8 cellular contexts compared by ENCODE assay signal in genomic region chr1:116569776-116570357, GRCh38. TPM values are rescaled to one million over a fixed set of nuclear protein-coding genes. Genes with fewer than 3 reads are reported as not detected.
DNase-seq lines count a peak whose midpoint lies in the region; ATAC-seq and TF ChIP-seq lines count a peak whose summit lies in the region.

No MANE protein-coding gene starts in this region.

- peak in 1 of 2 donors; percentile 12 for ATAC-seq in natural killer cell treated with Interleukin-12 subunit alpha and Interleukin-12 subunit beta and Interleukin-15 and Interleukin-18, amount 100 ng/mL, for 72 hours
- ATAC-seq in HG03280 (IDR thresholded peaks at IDR 0.05; ENCODE audit: unreplicated experiment), result no peak

- H3K27ac Mint-ChIP-seq in natural killer cell treated with Interleukin-12 subunit alpha and Interleukin-12 subunit beta and Interleukin-15 and Interleukin-18, amount 100 ng/mL, for 72 hours, result peak overlapping the region; percentile 86 to 95

- no peaks in the 10 kb centered on the region for H3K27me3 Mint-ChIP-seq in natural killer cell treated with Interleukin-12 subunit alpha and Interleukin-12 subunit beta and Interleukin-15 and Interleukin-18, amount 100 ng/mL, for 72 hours

- no peak overlapping the region for H3K27ac ChIP-seq in HUES48 (ENCODE audit: low read depth, low read length)
- H3K27ac ChIP-seq in epithelial cell of prostate, result peak overlapping the region; percentile 84

- TF ChIP-seq CTCF in GM12864 (IDR thresholded peaks at IDR 0.05; ENCODE audit: low read depth, low read length, missing control alignments) (no peak), GM20000 (IDR thresholded peaks at IDR 0.05; ENCODE audit: extremely low read depth, missing control alignments) (no peak)

- no peaks in the 10 kb centered on the region for H3K36me3 ChIP-seq in HUES48 (ENCODE audit: control insufficient read depth, insufficient read depth, low read length)

- H3K9me3 ChIP-seq in HUES48 (ENCODE audit: control insufficient read depth, insufficient read depth, low read length), result no peaks in the 10 kb centered on the region

- peaks cover 56 to 65% of the 10 kb centered on the region in 2 donors for H3K4me1 Mint-ChIP-seq in natural killer cell treated with Interleukin-12 subunit alpha and Interleukin-12 subunit beta and Interleukin-15 and Interleukin-18, amount 100 ng/mL, for 72 hours (ENCODE audit: low read depth in 2 of 2)

- H3K9ac ChIP-seq in HUES48 (ENCODE audit: low read depth, low read length), result 0 out of 2 replicates have a peak overlapping the region, but pooled peaks have one; percentile 8

- H3K27me3 ChIP-seq in HUES48 (ENCODE audit: control insufficient read depth, insufficient read depth, low read length), result peaks cover 16% of the 10 kb centered on the region

- H3K36me3 Mint-ChIP-seq in natural killer cell treated with Interleukin-12 subunit alpha and Interleukin-12 subunit beta and Interleukin-15 and Interleukin-18, amount 100 ng/mL, for 72 hours, result peaks cover 20% of the 10 kb centered on the region

- H3K9me3 Mint-ChIP-seq in natural killer cell treated with Interleukin-12 subunit alpha and Interleukin-12 subunit beta and Interleukin-15 and Interleukin-18, amount 100 ng/mL, for 72 hours, result peaks cover 3% of the 10 kb centered on the region

- peaks cover 19% of the 10 kb centered on the region for H3K4me1 ChIP-seq in HUES48 (ENCODE audit: control insufficient read depth, insufficient read depth, low read length)

- H3K4me3 Mint-ChIP-seq in natural killer cell treated with Interleukin-12 subunit alpha and Interleukin-12 subunit beta and Interleukin-15 and Interleukin-18, amount 100 ng/mL, for 72 hours, result peak overlapping the region; percentile 95

- no peak for DNase-seq in GM12864 (ENCODE audit: low read depth)
- peak; percentile 51 for DNase-seq in activated CD4-positive, alpha-beta T cell treated with anti-CD3 and anti-CD28 coated beads, Interleukin-2, amount 50 U/mL, for 1 hour
- no peak for DNase-seq in epithelial cell of prostate (ENCODE audit: low read depth, low spot score)
- DNase-seq in natural killer cell treated with Interleukin-12 subunit alpha and Interleukin-12 subunit beta and Interleukin-15 and Interleukin-18, amount 100 ng/mL, for 72 hours (ENCODE audit: low spot score), result peak; percentile 66
- peak; percentile 60 for DNase-seq in ureter (ENCODE audit: low spot score)
- DNase-seq in GM20000 (ENCODE audit: low spot score), result no peak

- H3K4me3 ChIP-seq in GM12864 (ENCODE audit: low read depth, low read length) (peak overlapping the region; percentile 75), HUES48 (ENCODE audit: low read depth, low read length) (peak overlapping the region; percentile 86)

RNA-seq across cellular contexts. Expression of gene CD58, which starts 1.0 kb away (rescaled TPM):
- total RNA-seq in natural killer cell treated with Interleukin-12 subunit alpha and Interleukin-12 subunit beta and Interleukin-15 and Interleukin-18, amount 100 ng/mL, for 72 hours, result 10 to 100 TPM; 40.1 to 52.7 TPM
- 24.5 TPM for total RNA-seq in ureter

Comparison
In these comparisons a context has a peak if more than half of its experiments do, and no peak if none do; other contexts are left out.
1. DNase-seq: peak in activated CD4-positive, alpha-beta T cell treated with anti-CD3 and anti-CD28 coated beads, Interleukin-2, amount 50 U/mL, for 1 hour (single experiment), natural killer cell treated with Interleukin-12 subunit alpha and Interleukin-12 subunit beta and Interleukin-15 and Interleukin-18, amount 100 ng/mL, for 72 hours (single experiment) and ureter (single experiment); none in GM12864 (single experiment), epithelial cell of prostate (single experiment) and GM20000 (single experiment).